Comparison of ENCODE assay signal across 27 cellular contexts in the genomic region with DNA sequence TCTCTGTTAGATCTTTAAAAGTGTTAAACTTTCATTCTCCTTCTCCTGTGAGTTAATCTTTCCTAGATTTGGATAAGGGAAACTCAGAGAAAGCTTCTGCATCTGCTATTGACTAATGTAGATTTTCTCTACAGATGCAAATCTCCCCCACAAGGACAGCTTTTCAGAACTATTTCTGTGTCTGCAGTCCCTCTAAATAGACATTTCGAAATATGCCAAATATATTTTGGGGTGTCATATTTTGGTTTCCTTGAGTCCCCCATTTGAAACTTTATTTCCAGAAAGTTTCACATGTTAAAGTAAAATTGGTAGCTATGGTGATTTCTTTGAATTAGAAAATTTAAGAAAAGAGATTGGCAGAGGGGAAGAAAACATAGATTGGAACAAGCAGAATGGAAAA.
"Had no signal": no experiment of that assay in that cellular context is flagged by ENCODE, and none has a peak within 500 bp of the region (broad histone marks: within the 10 kb centered on the region; RNA-seq: fewer than 3 reads in every experiment).

No MANE protein-coding gene starts in this region.

- H2AFZ ChIP-seq: hepatocyte had no signal

- H3K4me3 Mint-ChIP-seq: mesothelial cell of epicardium; naive B cell; natural killer cell treated with Interleukin-12 subunit alpha and Interleukin-12 subunit beta and Interleukin-15 and Interleukin-18, amount 100 ng/mL, for 72 hours; neural crest cell; type B pancreatic cell had no signal

- H3K36me3 Mint-ChIP-seq: mesothelial cell of epicardium; naive B cell; natural killer cell treated with Interleukin-12 subunit alpha and Interleukin-12 subunit beta and Interleukin-15 and Interleukin-18, amount 100 ng/mL, for 72 hours; type B pancreatic cell had no signal

- H3K27ac ChIP-seq: dorsolateral prefrontal cortex, epithelial cell of prostate, gastrocnemius medialis, hepatocyte, left lung, neutrophil, pancreas, right lobe of liver, stomach, thyroid gland had no signal

- H3K79me2 ChIP-seq: hepatocyte had no signal

- FAIRE-seq: pancreas, small intestine had no signal

- ATAC-seq: esophagus mucosa; gastrocnemius medialis; left cardiac atrium; left lung; mucosa of descending colon; natural killer cell treated with Interleukin-12 subunit alpha and Interleukin-12 subunit beta and Interleukin-15 and Interleukin-18, amount 100 ng/mL, for 72 hours; pancreas; right lobe of liver had no signal

- H3K4me1 Mint-ChIP-seq: neural crest cell had no signal

- H3K4me2 ChIP-seq: hepatocyte had no signal

- DNase-seq: dorsolateral prefrontal cortex; effector CD4-positive, alpha-beta T cell; foreskin fibroblast; gastrocnemius medialis; head of caudate nucleus; left cardiac atrium; left lung; mesenchymal stem cell; mucosa of descending colon; naive B cell; pancreas; right lobe of liver; small intestine; stimulated activated CD4-positive, alpha-beta T cell treated with anti-CD3 and anti-CD28 coated beads, Interleukin-1b, Interleukin-23, amount 100 ng/mL, for 48 hours; stimulated activated CD4-positive, alpha-beta T cell treated with anti-CD3 and anti-CD28 coated beads, Interleukin-4, amount 100 ng/mL, for 1 hour; stimulated activated CD8-positive, alpha-beta memory T cell treated with anti-CD3 and anti-CD28 coated beads, Interleukin-4, amount 100 ng/mL, for 48 hours; stimulated activated naive CD4-positive, alpha-beta T cell treated with Interleukin-2 at 50 U/mL for 16 hours; stomach; thyroid gland had no signal

- H3K4me3 ChIP-seq: dorsolateral prefrontal cortex, gastrocnemius medialis, hepatocyte, left lung, mucosa of descending colon, pancreas, right lobe of liver, stomach, thyroid gland had no signal

- H3K36me3 ChIP-seq: gastrocnemius medialis, left lung, neutrophil, pancreas, right lobe of liver, stomach, thyroid gland had no signal

- H3K4me1 ChIP-seq: gastrocnemius medialis, left lung, pancreas, right lobe of liver, stomach, thyroid gland had no signal

- H3K27me3 Mint-ChIP-seq: naive B cell; natural killer cell treated with Interleukin-12 subunit alpha and Interleukin-12 subunit beta and Interleukin-15 and Interleukin-18, amount 100 ng/mL, for 72 hours; type B pancreatic cell had no signal

- H3K27me3 ChIP-seq: gastrocnemius medialis, hepatocyte, left lung, neutrophil, pancreas, right lobe of liver, stomach, thyroid gland had no signal

- H3K9me3 ChIP-seq: gastrocnemius medialis, mucosa of descending colon, neutrophil, pancreas, right lobe of liver, thyroid gland had no signal

- H3K9me3 Mint-ChIP-seq: mesothelial cell of epicardium; natural killer cell treated with Interleukin-12 subunit alpha and Interleukin-12 subunit beta and Interleukin-15 and Interleukin-18, amount 100 ng/mL, for 72 hours; neural crest cell; type B pancreatic cell had no signal

- H3K27ac Mint-ChIP-seq: mesothelial cell of epicardium; natural killer cell treated with Interleukin-12 subunit alpha and Interleukin-12 subunit beta and Interleukin-15 and Interleukin-18, amount 100 ng/mL, for 72 hours; type B pancreatic cell had no signal
